ENCODE assay signal across 8 cellular contexts in the genomic region with DNA sequence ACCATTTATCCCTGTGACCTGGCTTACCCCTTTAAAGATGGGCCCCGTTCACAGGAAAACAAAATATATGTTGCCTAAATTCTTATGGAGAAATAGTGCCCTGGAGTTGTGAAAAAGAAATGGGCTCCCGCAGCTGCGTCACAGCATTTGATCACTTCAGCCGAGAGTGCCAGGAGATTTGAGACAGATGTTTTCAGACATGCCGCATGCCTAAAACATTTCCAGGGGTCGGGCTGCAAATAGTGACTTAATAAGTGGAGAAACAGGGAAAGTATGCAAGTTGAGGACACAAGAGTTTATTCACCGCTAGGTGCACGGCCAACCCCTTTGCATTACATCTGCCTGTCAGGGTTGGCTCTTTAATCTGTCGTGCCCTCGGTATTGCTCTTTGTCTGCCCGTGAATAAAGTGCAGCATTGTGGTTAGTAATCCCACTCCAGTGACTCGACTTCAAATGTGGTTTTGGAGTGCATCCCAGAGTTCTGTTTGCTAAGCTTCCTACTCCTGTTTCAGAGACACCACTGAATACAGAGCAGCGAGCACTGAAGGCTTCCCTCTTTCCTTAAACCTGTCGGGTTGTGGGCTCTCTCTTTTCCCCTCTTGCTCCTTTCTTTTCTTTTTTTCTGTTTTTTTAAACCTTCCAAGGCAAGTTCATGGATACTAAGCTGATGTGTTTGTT.
DNase-seq lines count a peak whose midpoint lies in the region; ATAC-seq lines count a peak whose summit lies in the region.

No MANE protein-coding gene starts in this region.

- H3K4me1 Mint-ChIP-seq in activated CD4-positive, alpha-beta T cell treated with anti-CD3 and anti-CD28 coated beads, Interleukin-2, amount 10 ng/mL, durations not matched to agents 7 days and 5 days: peaks cover 3% of the 10 kb centered on the region

- ATAC-seq in GM21447 (IDR thresholded peaks at IDR 0.05; ENCODE audit: unreplicated experiment): no peak

- H3K36me3 Mint-ChIP-seq in activated CD4-positive, alpha-beta T cell treated with anti-CD3 and anti-CD28 coated beads, Interleukin-2, amount 10 ng/mL, durations not matched to agents 7 days and 5 days (ENCODE audit: low read depth): no peaks in the 10 kb centered on the region

- POLR2A ChIA-PET in activated CD4-positive, alpha-beta T cell treated with anti-CD3 and anti-CD28 coated beads, Interleukin-2, amount 10 ng/mL, durations not matched to agents 7 days and 5 days (lab: Charles Lee): no interaction called here

- no peak overlapping the region for H3K4me3 Mint-ChIP-seq in activated CD4-positive, alpha-beta T cell treated with anti-CD3 and anti-CD28 coated beads, Interleukin-2, amount 10 ng/mL, durations not matched to agents 7 days and 5 days

- no peaks in the 10 kb centered on the region for H3K27me3 ChIP-seq in H7 (ENCODE audit: control insufficient read depth, insufficient read depth, low read length)

- H3K36me3 ChIP-seq in H7 (replicated peaks; ENCODE audit: control insufficient read depth, insufficient read depth, low read length): no peaks in the 10 kb centered on the region

- CTCF ChIA-PET in activated CD4-positive, alpha-beta T cell treated with anti-CD3 and anti-CD28 coated beads, Interleukin-2, amount 10 ng/mL, durations not matched to agents 7 days and 5 days (lab: Charles Lee): interaction anchor here (0.7 kb wide), 1 partner anchor 10 kb away, joined by 3 read pairs; no protein-coding TSS in a partner anchor

- peaks cover 15% of the 10 kb centered on the region for H3K27me3 Mint-ChIP-seq in activated CD4-positive, alpha-beta T cell treated with anti-CD3 and anti-CD28 coated beads, Interleukin-2, amount 10 ng/mL, durations not matched to agents 7 days and 5 days

- no peaks in the 10 kb centered on the region for H3K9me3 Mint-ChIP-seq in activated CD4-positive, alpha-beta T cell treated with anti-CD3 and anti-CD28 coated beads, Interleukin-2, amount 10 ng/mL, durations not matched to agents 7 days and 5 days

- peak; percentile 4 for DNase-seq in CD1c-positive myeloid dendritic cell (ENCODE audit: extremely low spot score)
- peak; percentile 23 for DNase-seq in NCI-H2196 treated with DMSO at 0.1 percent for 48 hours (lab: John Stamatoyannopoulos, UW; ENCODE audit: unreplicated experiment)
- DNase-seq in dedifferentiated amniotic fluid mesenchymal stem cell (ENCODE audit: extremely low spot score): peak; percentile 95
- peak; percentile 47 for DNase-seq in middle frontal gyrus (ENCODE audit: extremely low spot score, low spot score)
- DNase-seq in activated naive CD4-positive, alpha-beta T cell treated with Interleukin-2 at 50 U/mL for 16 hours: no peak
- DNase-seq in activated CD4-positive, alpha-beta T cell treated with anti-CD3 and anti-CD28 coated beads, Interleukin-2, amount 10 ng/mL, durations not matched to agents 7 days and 5 days: no peak
- DNase-seq in H7: no peak

- H3K27ac Mint-ChIP-seq in activated CD4-positive, alpha-beta T cell treated with anti-CD3 and anti-CD28 coated beads, Interleukin-2, amount 10 ng/mL, durations not matched to agents 7 days and 5 days: no peak overlapping the region

- no peak overlapping the region for H3K4me3 ChIP-seq in H7 (ENCODE audit: insufficient read depth, low read depth, low read length)

Comparison
In these comparisons a context has a peak if more than half of its experiments do, and no peak if none do; other contexts are left out.
1. DNase-seq: peak in CD1c-positive myeloid dendritic cell (single experiment), NCI-H2196 treated with DMSO at 0.1 percent for 48 hours (single experiment), dedifferentiated amniotic fluid mesenchymal stem cell (single experiment) and middle frontal gyrus (single experiment); none in activated naive CD4-positive, alpha-beta T cell treated with Interleukin-2 at 50 U/mL for 16 hours (single experiment), activated CD4-positive, alpha-beta T cell treated with anti-CD3 and anti-CD28 coated beads, Interleukin-2, amount 10 ng/mL, durations not matched to agents 7 days and 5 days (single experiment) and H7 (single experiment).